Comparison of ENCODE assay signal across 9 cellular contexts in the genomic region with DNA sequence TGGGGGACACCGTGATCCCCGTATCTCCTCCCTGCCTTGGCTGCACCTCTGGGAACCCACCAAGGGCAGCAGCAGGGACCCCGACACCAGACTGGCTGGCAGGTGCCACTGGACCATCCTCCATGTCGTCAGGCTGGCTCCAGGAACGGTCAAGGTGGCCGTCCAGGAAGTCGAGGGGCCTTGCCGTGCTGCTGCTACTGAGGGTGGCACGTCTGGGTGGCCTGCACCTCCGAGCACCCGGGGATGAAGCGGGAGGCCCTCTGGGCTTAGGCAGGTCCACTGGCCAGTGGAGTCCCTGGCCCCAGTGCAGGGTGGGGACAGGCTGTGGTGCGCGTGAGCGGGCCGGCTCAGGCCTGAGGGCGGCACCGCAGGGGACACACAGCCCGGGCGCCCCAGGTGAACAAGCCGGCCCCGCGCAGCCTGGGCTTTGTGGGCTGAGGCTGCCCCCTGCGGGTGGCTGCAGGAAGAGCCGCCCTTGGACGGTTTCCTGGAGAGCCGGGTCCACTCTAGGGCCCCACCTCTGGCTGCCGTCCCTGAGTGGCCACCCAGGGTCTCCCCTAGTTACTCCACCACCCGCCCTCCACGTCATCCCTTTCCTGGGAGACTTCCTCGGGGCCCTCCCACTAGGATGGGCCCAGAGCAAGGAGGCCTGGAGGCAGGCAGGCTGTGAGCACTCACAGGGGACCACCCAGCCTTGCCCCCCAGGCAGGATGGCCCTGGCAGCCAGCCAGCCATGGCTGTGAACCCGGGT. TPM values are rescaled to one million over a fixed set of nuclear protein-coding genes. Genes with fewer than 3 reads are reported as not detected.
DNase-seq lines count a peak whose midpoint lies in the region; ATAC-seq, FAIRE-seq and TF ChIP-seq lines count a peak whose summit lies in the region.
"Had no signal": no experiment of that assay in that cellular context is flagged by ENCODE, and none has a peak within 500 bp of the region (broad histone marks: within the 10 kb centered on the region; RNA-seq: fewer than 3 reads in every experiment).

No MANE protein-coding gene starts in this region.

- whole genome bisulfite sequencing in pancreas, 2 donors: 43 to 50% methylated on average over 30 to 31 of the region's 32 CpGs

- peak; percentile 63 for ATAC-seq in activated T-helper 17 cell treated with anti-CD3 and anti-CD28 coated beads, Interleukin-2, amount 50 U/mL, for 72 hours (replicated peaks)
- peak; percentile 60 to 79 (median 74) for ATAC-seq in pancreas

- H3K27me3 Mint-ChIP-seq in activated T-helper 17 cell treated with anti-CD3 and anti-CD28 coated beads, Interleukin-2, amount 50 U/mL, for 72 hours: no peaks in the 10 kb centered on the region

- intact Hi-C loops in pancreas (cut with DNase I): loop anchor here in 2 of 3 donors (5.0 kb wide), 1 partner anchor 85 kb away; no protein-coding TSS in a partner anchor

- no peak overlapping the region for H3K27ac Mint-ChIP-seq in activated T-helper 17 cell treated with anti-CD3 and anti-CD28 coated beads, Interleukin-2, amount 50 U/mL, for 72 hours

- H3K36me3 Mint-ChIP-seq in activated T-helper 17 cell treated with anti-CD3 and anti-CD28 coated beads, Interleukin-2, amount 50 U/mL, for 72 hours (ENCODE audit: low read depth): no peaks in the 10 kb centered on the region

- FAIRE-seq in pancreas (lab: Jason Lieb, UNC): no peak
- FAIRE-seq: islet of Langerhans had no signal

- peak; percentile 85 for TF ChIP-seq CTCF in fibroblast of the aortic adventitia (IDR thresholded peaks at IDR 0.05; ENCODE audit: insufficient read depth, low read length)
- TF ChIP-seq CTCF in pancreas (IDR thresholded peaks at IDR 0.05): peak; percentile 59 to 83 (median 77)

- H3K27me3 ChIP-seq in pancreas: no peaks in the 10 kb centered on the region

- H3K4me3 ChIP-seq in fibroblast of the aortic adventitia (ENCODE audit: low read depth, low read length): no peak overlapping the region
- H3K4me3 ChIP-seq in pancreas: no peak overlapping the region

- peaks cover 0 to 3% (median 0%) of the 10 kb centered on the region in 3 donors for H3K4me1 ChIP-seq in pancreas

- no peaks in the 10 kb centered on the region for H3K4me1 Mint-ChIP-seq in activated T-helper 17 cell treated with anti-CD3 and anti-CD28 coated beads, Interleukin-2, amount 50 U/mL, for 72 hours

- H3K9me3 Mint-ChIP-seq in activated T-helper 17 cell treated with anti-CD3 and anti-CD28 coated beads, Interleukin-2, amount 50 U/mL, for 72 hours: no peaks in the 10 kb centered on the region

- H3K9me3 ChIP-seq in pancreas: no peaks in the 10 kb centered on the region

- peak; percentile 24 for DNase-seq in NK-92 treated with Interleukin-12 subunit alpha and Interleukin-12 subunit beta, amount 100 ng/mL, for 24 hours (lab: John Stamatoyannopoulos, UW)
- no peak for DNase-seq in NK-92 (lab: John Stamatoyannopoulos, UW; ENCODE audit: unreplicated experiment)
- peak; percentile 24 for DNase-seq in OCI-M1 (lab: John Stamatoyannopoulos, UW)
- DNase-seq in fibroblast of the aortic adventitia (ENCODE audit: low read depth): peak; percentile 67
- DNase-seq in pancreas: peak in 4 of 6 donors; percentile 73 to 87 (median 80)
- DNase-seq in ureter (ENCODE audit: low spot score): peak; percentile 74
- no peak for DNase-seq in NCI-H128 (lab: John Stamatoyannopoulos, UW; ENCODE audit: unreplicated experiment)

- H3K36me3 ChIP-seq in pancreas: peaks cover 0 to 19% (median 0%) of the 10 kb centered on the region in 3 donors

- no peak overlapping the region for H3K4me3 Mint-ChIP-seq in activated T-helper 17 cell treated with anti-CD3 and anti-CD28 coated beads, Interleukin-2, amount 50 U/mL, for 72 hours

- H3K27ac ChIP-seq in pancreas: no peak overlapping the region

RNA-seq across cellular contexts. Expression of gene ZC3H18, which starts 42.8 kb away (rescaled TPM):
- total RNA-seq in activated T-helper 17 cell treated with anti-CD3 and anti-CD28 coated beads, Interleukin-2, amount 50 U/mL, for 72 hours: 100 to 1,000 TPM; 103 TPM
- total RNA-seq in fibroblast of the aortic adventitia (ENCODE audit: low replicate concordance) (13.3 and 23.8 TPM in 2 replicates), pancreas (10 to 100 TPM; 12.2 to 19.6 (median 16.6) TPM), ureter (47.3 TPM)
- 10 to 100 TPM; 19.1 to 27.6 TPM for polyA plus RNA-seq in pancreas

Comparison
In these comparisons a context has a peak if more than half of its experiments do, and no peak if none do; other contexts are left out.
1. DNase-seq: peak in NK-92 treated with Interleukin-12 subunit alpha and Interleukin-12 subunit beta, amount 100 ng/mL, for 24 hours (single experiment), OCI-M1 (single experiment), fibroblast of the aortic adventitia (single experiment), pancreas (4 of 6) and ureter (single experiment); none in NK-92 (single experiment) and NCI-H128 (single experiment).